Comparison of ENCODE assay signal across 14 cellular contexts in the genomic region with DNA sequence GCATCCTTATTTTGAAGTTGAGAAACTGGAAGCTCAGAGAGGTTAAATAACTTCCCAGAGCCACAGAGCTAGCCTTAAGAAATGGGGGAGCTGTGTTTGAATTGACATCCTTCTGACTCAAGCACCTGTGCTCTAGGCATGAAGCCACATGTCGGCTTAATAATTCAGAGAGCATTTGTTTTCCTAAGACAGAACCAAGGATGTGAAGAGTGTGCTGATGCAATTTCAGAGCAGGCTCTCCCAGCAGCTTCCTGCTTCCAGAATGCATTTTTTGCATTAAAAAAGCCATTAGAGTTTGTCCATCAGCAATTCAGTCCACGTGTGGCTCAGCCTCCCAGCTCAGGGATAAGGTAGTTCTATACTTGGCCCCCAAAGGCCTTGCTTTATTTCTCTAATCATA. TPM values are rescaled to one million over a fixed set of nuclear protein-coding genes. Genes with fewer than 3 reads are reported as not detected.
DNase-seq lines count a peak whose midpoint lies in the region; ATAC-seq, FAIRE-seq and TF ChIP-seq lines count a peak whose summit lies in the region.
"Had no signal": no experiment of that assay in that cellular context is flagged by ENCODE, and none has a peak within 500 bp of the region (broad histone marks: within the 10 kb centered on the region; RNA-seq: fewer than 3 reads in every experiment).

No MANE protein-coding gene starts in this region.

- no peak overlapping the region for H3K4me3 ChIP-seq in brain microvascular endothelial cell (ENCODE audit: low read depth, low read length)
- no peak overlapping the region for H3K4me3 ChIP-seq in A673 (ENCODE audit: low read depth, low read length, poor library complexity, severe bottlenecking)
- H3K4me3 ChIP-seq: adrenal gland, MG63 had no signal

- peak overlapping the region; percentile 21 for H3K27ac ChIP-seq in CD4-positive, alpha-beta T cell (ENCODE audit: low read depth, low read length)
- H3K27ac ChIP-seq in brain microvascular endothelial cell, result no peak overlapping the region
- no peak overlapping the region for H3K27ac ChIP-seq in A673 (ENCODE audit: low read depth, low read length, poor library complexity, severe bottlenecking)
- H3K27ac ChIP-seq: adrenal gland had no signal

- no TSS peak for BruUV-seq in A673 (replicated peaks; lab: Mats Ljungman, UMichigan)

- H3K9me3 ChIP-seq in CD4-positive, alpha-beta T cell (ENCODE audit: control insufficient read depth, low read length), result no peaks in the 10 kb centered on the region
- no peaks in the 10 kb centered on the region for H3K9me3 ChIP-seq in A673 (ENCODE audit: low read depth, low read length, poor library complexity, severe bottlenecking)
- H3K9me3 ChIP-seq: adrenal gland, MG63 had no signal

- H3K4me1 Mint-ChIP-seq in CD4-positive, alpha-beta T cell (ENCODE audit: low read depth), result peaks cover 89% of the 10 kb centered on the region
- H3K4me1 Mint-ChIP-seq in HFFc6 (ENCODE audit: low read depth), result peaks cover 83% of the 10 kb centered on the region

- no peak for DNase-seq in CD4-positive, alpha-beta T cell
- peak; percentile 40 for DNase-seq in HFFc6
- peak; percentile 20 for DNase-seq in brain microvascular endothelial cell
- DNase-seq in kidney tubule cell (ENCODE audit: low spot score), result peak; percentile 80
- DNase-seq in A673 (ENCODE audit: low spot score), result no peak
- DNase-seq in left ventricle myocardium superior, result no peak
- no peak for DNase-seq in D721Med (ENCODE audit: insufficient read length, low spot score)
- no peak for DNase-seq in GDM1 (lab: John Stamatoyannopoulos, UW)
- DNase-seq: adrenal gland; effector CD4-positive, alpha-beta T cell; mesendoderm; MG63; OCI-M1; stimulated activated CD4-positive, alpha-beta T cell treated with anti-CD3 and anti-CD28 coated beads, Interleukin-2, amount 100 ng/mL, for 48 hours had no signal

- no peaks in the 10 kb centered on the region for H3K36me3 ChIP-seq in brain microvascular endothelial cell (replicated peaks)
- no peaks in the 10 kb centered on the region for H3K36me3 ChIP-seq in A673 (ENCODE audit: insufficient read depth, low read length, poor library complexity, severe bottlenecking)
- H3K36me3 ChIP-seq: adrenal gland had no signal

- intact Hi-C loops in CD4-positive, alpha-beta T cell (cut with DNase I, micrococcal nuclease), result loop anchor here (5.0 kb wide), 4 partner anchors 38 to 658 kb away; a partner anchor contains a TSS
- intact Hi-C loops in A673 (cut with micrococcal nuclease; ENCODE audit: unreplicated experiment) (loop anchor here (10.0 kb wide), 1 partner anchor 230 kb away; no protein-coding TSS in a partner anchor), left ventricle myocardium superior (cut with micrococcal nuclease) (no loop called here)

- no peaks in the 10 kb centered on the region for H3K27me3 ChIP-seq in CD4-positive, alpha-beta T cell (ENCODE audit: control insufficient read depth, insufficient read depth, low read length)
- no peaks in the 10 kb centered on the region for H3K27me3 ChIP-seq in brain microvascular endothelial cell (replicated peaks)
- H3K27me3 ChIP-seq in A673 (replicated peaks; ENCODE audit: insufficient read depth, low read depth, low read length, poor library complexity), result no peaks in the 10 kb centered on the region
- H3K27me3 ChIP-seq: adrenal gland, MG63 had no signal

- POLR2A ChIA-PET in CD4-positive, alpha-beta T cell (lab: Charles Lee), result interaction anchor here (0.8 to 2.1 kb wide), 4 partner anchors 8 to 223 kb away, joined by 3 to 7 read pairs (median 4); no protein-coding TSS in a partner anchor
- POLR2A ChIA-PET in A673 (lab: Charles Lee; ENCODE audit: low non-redundant PET), result no interaction called here

- peaks cover 14% of the 10 kb centered on the region for H3K36me3 Mint-ChIP-seq in CD4-positive, alpha-beta T cell (ENCODE audit: low read depth)
- peaks cover 33% of the 10 kb centered on the region for H3K36me3 Mint-ChIP-seq in HFFc6 (ENCODE audit: low read depth)

- no peak for ATAC-seq in CD4-positive, alpha-beta T cell (ENCODE audit: poor library complexity)
- no peak for ATAC-seq in left ventricle myocardium superior

- in situ Hi-C loops in brain microvascular endothelial cell (cut with HindIII; ENCODE audit: low pct_ligation_motif_present, low sequenced_read_pairs), result no loop called here

- peak overlapping the region; percentile 83 for H3K27ac Mint-ChIP-seq in CD4-positive, alpha-beta T cell
- peak overlapping the region; percentile 39 for H3K27ac Mint-ChIP-seq in HFFc6

- CTCF ChIA-PET in CD4-positive, alpha-beta T cell (lab: Charles Lee), result interaction anchor here (0.7 kb wide), 1 partner anchor 13 kb away, joined by 4 read pairs; no protein-coding TSS in a partner anchor
- CTCF ChIA-PET in A673 (lab: Charles Lee), result interaction anchor here (0.7 to 1.2 kb wide), 2 partner anchors 16 to 18 kb away, joined by 3 to 5 read pairs; no protein-coding TSS in a partner anchor

- H3K4me3 Mint-ChIP-seq in CD4-positive, alpha-beta T cell, result no peak overlapping the region
- no peak overlapping the region for H3K4me3 Mint-ChIP-seq in HFFc6

- FAIRE-seq in D721Med (lab: Jason Lieb, UNC), result no peak

- no peaks in the 10 kb centered on the region for H3K4me1 ChIP-seq in A673 (ENCODE audit: insufficient read depth, low read length, poor library complexity, severe bottlenecking)

- TF ChIP-seq CTCF in CD4-positive, alpha-beta T cell (IDR thresholded peaks at IDR 0.05), result no peak
- TF ChIP-seq CTCF in HFFc6 (IDR thresholded peaks at IDR 0.05) (no peak), brain microvascular endothelial cell (IDR thresholded peaks at IDR 0.05; ENCODE audit: low read depth, low read length, missing control alignments) (no peak), A673 (conservative IDR thresholded peaks at IDR 0.05; ENCODE audit: low read depth, low read length) (no peak), D721Med (IDR thresholded peaks at IDR 0.05; ENCODE audit: insufficient read depth, missing control alignments) (no peak)

- H3K27me3 Mint-ChIP-seq in CD4-positive, alpha-beta T cell, result no peaks in the 10 kb centered on the region
- no peaks in the 10 kb centered on the region for H3K27me3 Mint-ChIP-seq in HFFc6 (ENCODE audit: insufficient read depth)

- H3K9me3 Mint-ChIP-seq in CD4-positive, alpha-beta T cell, result no peaks in the 10 kb centered on the region
- no peaks in the 10 kb centered on the region for H3K9me3 Mint-ChIP-seq in HFFc6

RNA-seq across cellular contexts. Expression of a gene that starts 37.7 kb away (rescaled TPM):
- 100 to 1,000 TPM; 184 to 209 TPM for total RNA-seq in CD4-positive, alpha-beta T cell
- 10 to 100 TPM; 61.1 to 78.8 (median 75.8) TPM for total RNA-seq in HFFc6 (2021; fragmentation: NEBNext Ultra II Directional; extraction: Animal tissue kit (Norgen Biotek cat#: 25700))
- total RNA-seq in A673 (2021) (5.1 and 6.1 TPM in 2 replicates), left ventricle myocardium superior (2.3 TPM)

Comparison
In these comparisons a context has a peak if more than half of its experiments do, and no peak if none do; other contexts are left out.
1. DNase-seq: peak in HFFc6 (single experiment), brain microvascular endothelial cell (single experiment) and kidney tubule cell (single experiment); none in CD4-positive, alpha-beta T cell (0 of 10), A673 (single experiment), left ventricle myocardium superior (single experiment), D721Med (single experiment) and GDM1 (single experiment).